ENCODE assay signal across 16 cellular contexts in genomic region chr5:120778491-120779293, GRCh38.
DNase-seq lines count a peak whose midpoint lies in the region; ATAC-seq, FAIRE-seq and TF ChIP-seq lines count a peak whose summit lies in the region.
"Had no signal": no experiment of that assay in that cellular context is flagged by ENCODE, and none has a peak within 500 bp of the region (broad histone marks: within the 10 kb centered on the region; RNA-seq: fewer than 3 reads in every experiment).

No MANE protein-coding gene starts in this region.

- H2AFZ ChIP-seq in ACC112 (ENCODE audit: low read length, unreplicated experiment): peak overlapping the region; percentile 98

- no peak for TF ChIP-seq CTCF in kidney epithelial cell (IDR thresholded peaks at IDR 0.05; ENCODE audit: insufficient read depth, low read length, poor library complexity, severe bottlenecking)

- H3K27me3 Mint-ChIP-seq in activated T-cell treated with anti-CD3 and anti-CD28 coated beads, Interleukin-2, amount 50 U/mL, for 4 hours (ENCODE audit: low read depth): no peaks in the 10 kb centered on the region
- H3K27me3 Mint-ChIP-seq: B cell had no signal

- H3K36me3 ChIP-seq in ACC112 (ENCODE audit: insufficient read depth, low read length) (no peaks in the 10 kb centered on the region), kidney epithelial cell (ENCODE audit: control insufficient read depth, insufficient read depth, low read length) (no peaks in the 10 kb centered on the region)

- DNase-seq in H54 (ENCODE audit: insufficient read length, low spot score) (no peak), astrocyte of the hippocampus (ENCODE audit: low read depth, low spot score) (peak; percentile 87), kidney epithelial cell (ENCODE audit: low read depth) (peak; percentile 5), C1 segment of cervical spinal cord (lab: John Stamatoyannopoulos, UW) (no peak)
- no peak for DNase-seq in activated CD4-positive, CD25-positive, alpha-beta regulatory T cell (lab: John Stamatoyannopoulos, UW)
- DNase-seq in activated T-cell treated with anti-CD3 and anti-CD28 coated beads, Interleukin-2, amount 50 U/mL, for 4 hours: no peak
- DNase-seq: activated CD8-positive, alpha-beta memory T cell treated with anti-CD3 and anti-CD28 coated beads, Interleukin-2, amount 50 U/mL, for 48 hours; effector memory CD4-positive, alpha-beta T cell; GF-D8; NCI-H774; posterior cingulate gyrus; SHP77 treated with DMSO at 0.1 percent for 48 hours had no signal

- ATAC-seq in activated T-cell treated with anti-CD3 and anti-CD28 coated beads, Interleukin-2, amount 50 U/mL, for 4 hours: no peak
- ATAC-seq in GM18868 (IDR thresholded peaks at IDR 0.05; ENCODE audit: unreplicated experiment): no peak
- ATAC-seq: K562 had no signal

- peak; percentile 87 for FAIRE-seq in H54 (lab: Jason Lieb, UNC)
- FAIRE-seq: K562 had no signal

- peak overlapping the region; percentile 50 for H3K4me3 ChIP-seq in ACC112 (ENCODE audit: low read depth, low read length)
- H3K4me3 ChIP-seq in kidney epithelial cell (ENCODE audit: low read depth, low read length): no peak overlapping the region
- H3K4me3 ChIP-seq: K562 had no signal

- H3K4me1 Mint-ChIP-seq in activated T-cell treated with anti-CD3 and anti-CD28 coated beads, Interleukin-2, amount 50 U/mL, for 4 hours (ENCODE audit: low read depth): no peaks in the 10 kb centered on the region
- H3K4me1 Mint-ChIP-seq: B cell had no signal

- no peak for TF ChIP-seq POLR2A in H54 (IDR thresholded peaks at IDR 0.05; ENCODE audit: low read depth, low read length)

- H3K4me3 Mint-ChIP-seq in activated T-cell treated with anti-CD3 and anti-CD28 coated beads, Interleukin-2, amount 50 U/mL, for 4 hours: no peak overlapping the region
- H3K4me3 Mint-ChIP-seq: B cell had no signal

- peaks cover 7% of the 10 kb centered on the region for H3K9me3 Mint-ChIP-seq in activated T-cell treated with anti-CD3 and anti-CD28 coated beads, Interleukin-2, amount 50 U/mL, for 4 hours

- peak overlapping the region; percentile 62 for H3K27ac ChIP-seq in ACC112 (ENCODE audit: low read depth, low read length)

- H3K36me3 Mint-ChIP-seq in activated T-cell treated with anti-CD3 and anti-CD28 coated beads, Interleukin-2, amount 50 U/mL, for 4 hours (ENCODE audit: insufficient read depth): no peaks in the 10 kb centered on the region

- H3K27me3 ChIP-seq in ACC112 (ENCODE audit: insufficient read depth, low read length) (no peaks in the 10 kb centered on the region), kidney epithelial cell (ENCODE audit: control insufficient read depth, insufficient read depth, low read length) (no peaks in the 10 kb centered on the region)

- no peaks in the 10 kb centered on the region for H3K79me2 ChIP-seq in ACC112 (ENCODE audit: control insufficient read depth, insufficient read depth, low read length, unreplicated experiment)

- peaks cover 18% of the 10 kb centered on the region for H3K4me1 ChIP-seq in ACC112 (ENCODE audit: control insufficient read depth, insufficient read depth, low read length, unreplicated experiment)

Comparison
In these comparisons a context has a peak if more than half of its experiments do, and no peak if none do; other contexts are left out.
1. DNase-seq: peak in astrocyte of the hippocampus (single experiment) and kidney epithelial cell (single experiment); none in H54 (single experiment), activated CD4-positive, CD25-positive, alpha-beta regulatory T cell (0 of 4), activated T-cell treated with anti-CD3 and anti-CD28 coated beads, Interleukin-2, amount 50 U/mL, for 4 hours (single experiment) and C1 segment of cervical spinal cord (0 of 14).